Comparison of ENCODE assay signal across 27 cellular contexts in genomic region chr11:70842701-70843100, GRCh38.
"Had no signal": no experiment of that assay in that cellular context is flagged by ENCODE, and none has a peak within 500 bp of the region (broad histone marks: within the 10 kb centered on the region; RNA-seq: fewer than 3 reads in every experiment).

No MANE protein-coding gene starts in this region.

- DNase-seq: stimulated activated CD4-positive, alpha-beta T cell treated with anti-CD3 and anti-CD28 coated beads, Interleukin-2, amount 100 ng/mL, for 48 hours; stimulated activated CD4-positive, alpha-beta T cell treated with anti-CD3 and anti-CD28 coated beads, Interleukin-4, amount 100 ng/mL, for 1 hour; stimulated activated CD4-positive, alpha-beta T cell treated with anti-CD3 and anti-CD28 coated beads, Interleukin-4, amount 100 ng/mL, for 24 hours; stimulated activated CD4-positive, alpha-beta T cell treated with anti-CD3 and anti-CD28 coated beads, Interleukin-4, amount 100 ng/mL, for 4 hours; stimulated activated CD8-positive, alpha-beta memory T cell treated with anti-CD3 and anti-CD28 coated beads, Interleukin-4, amount 100 ng/mL, for 48 hours; stimulated activated naive B cell treated with anti-CD40 and anti-IgM and Interleukin-4, amounts not matched to agents 10 μg/mL and 1 μg/mL and 100 μg/mL, for 72 hours; stimulated activated naive CD4-positive, alpha-beta T cell; stimulated activated naive CD4-positive, alpha-beta T cell treated with Interleukin-2 at 50 U/mL for 16 hours; stimulated activated naive CD8-positive, alpha-beta T cell treated with anti-CD3 and anti-CD28 coated beads, Interleukin-15, amount 100 ng/mL, for 72 hours; stimulated activated naive CD8-positive, alpha-beta T cell treated with anti-CD3 and anti-CD28 coated beads, Interleukin-15, Interleukin-2, amounts not matched to agents 100 U/mL and 50 U/mL, for 24 hours; stomach; substantia nigra; testis; thyroid gland; tibial artery; transverse colon; trophoblast cell; upper lobe of right lung; uterus had no signal

- H3K4me1 ChIP-seq: stomach, suprapubic skin, testis, thyroid gland, tibial artery, tibial nerve, transverse colon, upper lobe of left lung, upper lobe of right lung, uterus, vagina had no signal

- H3K9me3 ChIP-seq: suprapubic skin, testis, thoracic aorta, thyroid gland, transverse colon, uterus, vagina had no signal

- H3K27ac ChIP-seq: stomach, suprapubic skin, testis, thoracic aorta, thyroid gland, tibial artery, tibial nerve, transverse colon, upper lobe of left lung, upper lobe of right lung, uterus, vagina had no signal

- ATAC-seq: stimulated activated effector memory CD8-positive, alpha-beta T cell treated with anti-CD3 and anti-CD28 coated beads, Interleukin-12 subunit alpha, Interleukin-12 subunit beta, amount 100 ng/mL, for 72 hours; stimulated activated memory B cell treated with anti-CD40 and anti-IgM and Interleukin-4, amounts not matched to agents 10 μg/mL and 1 μg/mL and 100 μg/mL, for 72 hours; stimulated activated naive B cell treated with anti-CD40 and anti-IgM and Interleukin-4, amounts not matched to agents 10 μg/mL and 1 μg/mL and 100 μg/mL, for 72 hours; stimulated activated naive CD8-positive, alpha-beta T cell treated with anti-CD3 and anti-CD28 coated beads, Interleukin-15, amount 100 ng/mL, for 72 hours; stimulated activated naive CD8-positive, alpha-beta T cell treated with anti-CD3 and anti-CD28 coated beads, Interleukin-15, Interleukin-2, amounts not matched to agents 100 U/mL and 50 U/mL, for 24 hours; upper lobe of right lung had no signal

- H3K36me3 ChIP-seq: stomach, suprapubic skin, thoracic aorta, thyroid gland, tibial artery, tibial nerve, transverse colon, upper lobe of left lung, upper lobe of right lung, uterus, vagina had no signal

- FAIRE-seq: urothelium cell line had no signal

- H3K27me3 ChIP-seq: stomach, testis, thyroid gland, tibial nerve, transverse colon, upper lobe of left lung, upper lobe of right lung, uterus, vagina had no signal

- H3K4me3 ChIP-seq: stomach, suprapubic skin, testis, thoracic aorta, thyroid gland, tibial artery, tibial nerve, transverse colon, upper lobe of left lung, upper lobe of right lung, uterus, vagina had no signal
